Comparison of ENCODE assay signal across 9 cellular contexts in the genomic region with DNA sequence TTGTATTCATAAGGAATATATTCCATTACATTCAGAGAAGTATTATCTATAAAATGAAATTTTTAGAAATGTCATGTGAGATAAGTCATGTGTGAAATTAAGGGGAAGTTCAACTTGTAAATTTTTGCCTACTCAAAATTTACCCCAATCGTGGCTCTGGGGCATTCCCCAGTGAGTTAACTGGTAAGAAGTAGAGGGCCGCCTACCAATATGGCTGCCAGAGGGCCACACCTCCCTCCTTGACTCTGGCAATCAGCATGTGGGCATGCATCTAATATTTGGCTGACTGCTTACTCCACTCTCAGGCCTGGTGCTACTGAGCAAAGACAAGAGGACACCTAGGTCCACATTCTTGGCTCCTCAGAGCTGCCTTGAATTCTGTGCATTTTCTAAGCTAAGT. TPM values are rescaled to one million over a fixed set of nuclear protein-coding genes. Genes with fewer than 3 reads are reported as not detected.
"Had no signal": no experiment of that assay in that cellular context is flagged by ENCODE, and none has a peak within 500 bp of the region (broad histone marks: within the 10 kb centered on the region; RNA-seq: fewer than 3 reads in every experiment).

No MANE protein-coding gene starts in this region.

- H3K27ac Mint-ChIP-seq: H9 had no signal

- H3K27ac ChIP-seq: GM23248 had no signal

- H2AFZ ChIP-seq: GM23248 had no signal

- FAIRE-seq: H54, HTR-8/SVneo, K562 had no signal

- H3K4me1 Mint-ChIP-seq: H9 had no signal

- H3K9ac ChIP-seq: GM23248 had no signal

- H3K4me3 ChIP-seq: GM23248, K562 had no signal

- H3K4me3 Mint-ChIP-seq: H9 had no signal

- H3K9me3 Mint-ChIP-seq: H9 had no signal

- ATAC-seq: K562 had no signal

- DNase-seq: GM23248, GOT3, H9, HCEC 1CT, IMR-90 had no signal

RNA-seq across cellular contexts. Expression of a gene that starts 39.7 kb away (rescaled TPM):
- total RNA-seq: GM23248, H9, HT-29, IMR-90, K562 had no signal
- polyA plus RNA-seq: GM23248, IMR-90, K562 had no signal
